In the genomic region with DNA sequence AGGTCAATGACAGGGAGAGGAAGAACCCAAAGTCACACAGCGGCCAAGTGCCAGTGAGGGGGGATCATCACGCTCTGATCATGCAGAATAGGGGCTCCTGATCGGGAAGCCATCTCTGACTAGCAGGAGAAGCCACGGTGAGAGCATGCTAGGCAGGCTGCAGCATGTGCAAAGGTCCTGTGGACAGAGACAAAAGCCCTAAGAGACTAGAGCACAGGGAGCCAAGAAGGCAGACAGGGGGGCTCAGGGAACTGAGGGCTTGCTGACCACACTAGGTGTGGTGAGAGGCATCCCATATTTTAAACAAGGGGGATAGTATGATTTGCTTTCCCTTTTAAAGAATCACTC, we compare ENCODE assay signal across 22 cellular contexts.
DNase-seq lines count a peak whose midpoint lies in the region; ATAC-seq, FAIRE-seq and TF ChIP-seq lines count a peak whose summit lies in the region.
"Had no signal": no experiment of that assay in that cellular context is flagged by ENCODE, and none has a peak within 500 bp of the region (broad histone marks: within the 10 kb centered on the region; RNA-seq: fewer than 3 reads in every experiment).

No MANE protein-coding gene starts in this region.

- H4K8ac ChIP-seq in IMR-90 (ENCODE audit: low read depth in 2 of 2, low read length in 2 of 2) = no peak overlapping the region; a peak in 1 of 4 replicates

- peaks cover 33% of the 10 kb centered on the region for H3K4me1 ChIP-seq in ACC112 (ENCODE audit: control insufficient read depth, insufficient read depth, low read length, unreplicated experiment)
- H3K4me1 ChIP-seq in IMR-90 (ENCODE audit: control insufficient read depth, insufficient read depth, low read length) = peaks cover 6% of the 10 kb centered on the region; the same call in 1 of the 2 replicates
- peaks cover 73% of the 10 kb centered on the region for H3K4me1 ChIP-seq in HepG2 (ENCODE audit: insufficient read depth, low read length)
- peaks cover 25% of the 10 kb centered on the region for H3K4me1 ChIP-seq in osteoblast (ENCODE audit: insufficient read depth, low read length)
- no peaks in the 10 kb centered on the region for H3K4me1 ChIP-seq in CD4-positive, alpha-beta memory T cell (ENCODE audit: insufficient read depth, low read length)

- intact Hi-C loops in IMR-90 (cut with micrococcal nuclease) = no loop called here
- intact Hi-C loops in HepG2 (cut with micrococcal nuclease; ENCODE audit: unreplicated experiment) = loop anchor here (1.0 kb wide), 1 partner anchor 19 kb away; no protein-coding TSS in a partner anchor
- intact Hi-C loops in CD4-positive, alpha-beta memory T cell (cut with micrococcal nuclease) = no loop called here

- no peak overlapping the region for H2AK9ac ChIP-seq in IMR-90 (replicated peaks; ENCODE audit: low read depth, low read length, poor library complexity)

- H3K56ac ChIP-seq in IMR-90 (ENCODE audit: extremely low read depth, insufficient read depth, low read length) = no peak overlapping the region

- H2BK5ac ChIP-seq in IMR-90 (ENCODE audit: low read depth, low read length, poor library complexity, severe bottlenecking) = no peak overlapping the region

- H3K4me2 ChIP-seq in IMR-90 (ENCODE audit: low read depth, low read length) (no peak overlapping the region), HepG2 (ENCODE audit: low read depth, low read length) (peak overlapping the region; percentile 72), osteoblast (ENCODE audit: insufficient read depth, low read length) (no peak overlapping the region)

- H3K4ac ChIP-seq in IMR-90 (ENCODE audit: low read depth, low read length) = no peak overlapping the region

- no peak overlapping the region for H4K5ac ChIP-seq in IMR-90 (ENCODE audit: low read depth, low read length)

- TF ChIP-seq POLR2A in IMR-90 (IDR thresholded peaks at IDR 0.05; ENCODE audit: low read depth, low read length) (no peak), HepG2 (IDR thresholded peaks at IDR 0.05; ENCODE audit: insufficient read depth in 1 of 2, low read depth in 2 of 2, low read length in 2 of 2) (no peak)

- no peak for TF ChIP-seq CTCF in IMR-90 (conservative IDR thresholded peaks at IDR 0.05; ENCODE audit: low read depth, low read length)
- no peak for TF ChIP-seq CTCF in HepG2 (CRISPR knock-in tag; IDR thresholded peaks at IDR 0.05)
- TF ChIP-seq CTCF in osteoblast (IDR thresholded peaks at IDR 0.05; ENCODE audit: extremely low read depth, low read depth, low read length) = no peak

- no peak overlapping the region for H2BK120ac ChIP-seq in IMR-90 (ENCODE audit: low read depth, low read length)

- WGBS in IMR-90 (ENCODE audit: extremely low coverage in 2 of 2, insufficient read length in 1 of 2), 2 experiments = 97% methylated on average over 4 of the region's 4 CpGs; no CpG with 5 or more reads in 1 of the 2 experiments
- WGBS in HepG2 (ENCODE audit: low lambda C conversion rate) = 28% methylated on average over 4 of the region's 4 CpGs

- H3K27ac ChIP-seq in ACC112 (ENCODE audit: low read depth, low read length) (peak overlapping the region; percentile 40; the same call in 1 of the 2 replicates), IMR-90 (ENCODE audit: insufficient read depth, low read length) (no peak overlapping the region), HepG2 (ENCODE audit: extremely low read length, insufficient read depth, low read length) (peak overlapping the region; percentile 94), osteoblast (ENCODE audit: low read depth, low read length) (peak overlapping the region; percentile 70)
- no peak overlapping the region for H3K27ac ChIP-seq in CD4-positive, alpha-beta memory T cell (ENCODE audit: low read depth, low read length)
- H3K27ac ChIP-seq: C4-2B, HL-60 had no signal

- BruUV-seq in IMR-90 (replicated peaks; lab: Mats Ljungman, UMichigan) (no TSS peak), HepG2 (replicated peaks; lab: Mats Ljungman, UMichigan) (no TSS peak)

- no peaks in the 10 kb centered on the region for H4K20me1 ChIP-seq in IMR-90 (ENCODE audit: insufficient read depth, low read length)
- H4K20me1 ChIP-seq in HepG2 (ENCODE audit: insufficient read depth, low read length) = no peaks in the 10 kb centered on the region
- H4K20me1 ChIP-seq in osteoblast (ENCODE audit: insufficient read depth, low read length) = no peaks in the 10 kb centered on the region

- no peak overlapping the region for H2BK20ac ChIP-seq in IMR-90 (ENCODE audit: low read depth, low read length)

- in situ Hi-C loops in IMR-90 (cut with MboI; ENCODE audit: low sequenced_read_pairs) (no loop called here), HepG2 (cut with HindIII; ENCODE audit: extremely low pct_ligation_motif_present, low pct_unique_long_range_greater_than_20kb) (no loop called here)

- H4K91ac ChIP-seq in IMR-90 (ENCODE audit: insufficient read depth, low read depth, low read length) = no peak overlapping the region; the same call in 1 of the 2 replicates

- H3K36me3 Mint-ChIP-seq in CD4-positive, alpha-beta memory T cell = peaks cover 44% of the 10 kb centered on the region in 2 donors

- CTCF ChIA-PET in IMR-90 (lab: Yijun Ruan, JAX) = no interaction called here
- CTCF ChIA-PET in HepG2 (lab: Yijun Ruan, JAX; ENCODE audit: low intra/inter-chr PET ratio, low total read pairs) = interaction anchor here (1.2 kb wide), 1 partner anchor 18 kb away, joined by 4 read pairs; no protein-coding TSS in a partner anchor
- CTCF ChIA-PET in CD4-positive, alpha-beta memory T cell (lab: Charles Lee; ENCODE audit: partially characterized antibody) = no interaction called here

- H3K9me3 ChIP-seq in IMR-90 (ENCODE audit: control insufficient read depth, insufficient read depth, low read length) (no peaks in the 10 kb centered on the region), HepG2 (ENCODE audit: low read length) (peaks cover under 1% of the 10 kb centered on the region; the same call in 1 of the 2 replicates), osteoblast (ENCODE audit: low read depth, low read length) (peaks cover 1% of the 10 kb centered on the region)
- no peaks in the 10 kb centered on the region for H3K9me3 ChIP-seq in CD4-positive, alpha-beta memory T cell (ENCODE audit: control insufficient read depth in 1 of 2, low read length in 2 of 2)

- H2AFZ ChIP-seq in ACC112 (ENCODE audit: low read length, unreplicated experiment) (no peak overlapping the region), IMR-90 (replicated peaks; ENCODE audit: low read length, poor library complexity) (peak overlapping the region; percentile 16), HepG2 (ENCODE audit: low read length) (no peak overlapping the region), osteoblast (ENCODE audit: low read length) (no peak overlapping the region)

- H3K79me2 ChIP-seq in ACC112 (ENCODE audit: control insufficient read depth, insufficient read depth, low read length, unreplicated experiment) (no peaks in the 10 kb centered on the region), HepG2 (ENCODE audit: insufficient read depth, low read length) (no peaks in the 10 kb centered on the region), osteoblast (ENCODE audit: insufficient read depth, low read length) (no peaks in the 10 kb centered on the region)

- H3K23ac ChIP-seq in IMR-90 (ENCODE audit: low read depth, low read length) = no peak overlapping the region

- peaks cover 7% of the 10 kb centered on the region; the same call in 1 of the 2 replicates for H3K36me3 ChIP-seq in ACC112 (ENCODE audit: insufficient read depth, low read length)
- H3K36me3 ChIP-seq in IMR-90 (ENCODE audit: control insufficient read depth, insufficient read depth, low read length) = peaks cover 8% of the 10 kb centered on the region; the same call in 1 of the 2 replicates
- H3K36me3 ChIP-seq in HepG2 (replicated peaks in 1 of 2; ENCODE audit: control insufficient read depth in 1 of 2, insufficient read depth in 2 of 2, low read length in 2 of 2) = peaks cover 1 to 8% of the 10 kb centered on the region in 2 experiments; a peak in 3 of 5 replicates
- H3K36me3 ChIP-seq in osteoblast (ENCODE audit: insufficient read depth, low read length) = peaks cover 20% of the 10 kb centered on the region
- H3K36me3 ChIP-seq in H7 (replicated peaks; ENCODE audit: control insufficient read depth, insufficient read depth, low read length) = peaks cover 8% of the 10 kb centered on the region
- peaks cover 17% of the 10 kb centered on the region for H3K36me3 ChIP-seq in CD4-positive, alpha-beta memory T cell (ENCODE audit: insufficient read depth, low read length)

- peaks cover 2% of the 10 kb centered on the region; the same call in 1 of the 2 replicates for H3K9me1 ChIP-seq in IMR-90 (ENCODE audit: insufficient read depth, low read length)

- H3K27ac Mint-ChIP-seq in CD4-positive, alpha-beta memory T cell = no peak overlapping the region
- H3K27ac Mint-ChIP-seq in stimulated activated naive CD8-positive, alpha-beta T cell treated with anti-CD3 and anti-CD28 coated beads, Interleukin-15, amount 100 ng/mL, for 72 hours = peak overlapping the region in 1 of 2 donors; percentile 35
- H3K27ac Mint-ChIP-seq: B cell had no signal

- H3K4me3 ChIP-seq in ACC112 (ENCODE audit: low read depth, low read length) (no peak overlapping the region), IMR-90 (ENCODE audit: insufficient read depth, low read depth, low read length) (no peak overlapping the region), HepG2 (replicated peaks in 1 of 3; ENCODE audit: insufficient read depth in 1 of 3, low read depth in 2 of 3, low read length in 3 of 3) (peak overlapping the region in 1 of 3 experiments; percentile 63; a peak in 1 of 6 replicates), osteoblast (ENCODE audit: insufficient read depth, low read length) (no peak overlapping the region), H7 (ENCODE audit: insufficient read depth, low read depth, low read length) (no peak overlapping the region)
- no peak overlapping the region for H3K4me3 ChIP-seq in CD4-positive, alpha-beta memory T cell (ENCODE audit: low read length in 2 of 2)
- H3K4me3 ChIP-seq: A549 had no signal

- H3K4me3 Mint-ChIP-seq in CD4-positive, alpha-beta memory T cell = no peak overlapping the region
- H3K4me3 Mint-ChIP-seq in stimulated activated naive CD8-positive, alpha-beta T cell treated with anti-CD3 and anti-CD28 coated beads, Interleukin-15, amount 100 ng/mL, for 72 hours = no peak overlapping the region
- H3K4me3 Mint-ChIP-seq: B cell had no signal

- H3K14ac ChIP-seq in IMR-90 (replicated peaks; ENCODE audit: low read depth, low read length) = no peak overlapping the region

- POLR2A ChIA-PET in IMR-90 (lab: Charles Lee; ENCODE audit: unreplicated experiment) = no interaction called here
- POLR2A ChIA-PET in HepG2 (lab: Yijun Ruan, JAX) = interaction anchor here (0.9 to 2.2 kb wide), 6 partner anchors 15 to 187 kb away, joined by 3 to 20 read pairs (median 3); no protein-coding TSS in a partner anchor
- POLR2A ChIA-PET in CD4-positive, alpha-beta memory T cell (lab: Charles Lee; ENCODE audit: partially characterized antibody) = no interaction called here

- TF ChIP-seq EP300 in HepG2 (IDR thresholded peaks at IDR 0.05; ENCODE audit: low read depth in 2 of 2, low read length in 2 of 2) (no peak), HepG2 (CRISPR knock-in tag; IDR thresholded peaks at IDR 0.05; ENCODE audit: borderline replicate concordance) (no peak)

- ATAC-seq in IMR-90 (ENCODE audit: low read depth) = no peak
- no peak for ATAC-seq in HepG2
- no peak for ATAC-seq in stimulated activated naive CD8-positive, alpha-beta T cell treated with anti-CD3 and anti-CD28 coated beads, Interleukin-15, amount 100 ng/mL, for 72 hours
- no peak for ATAC-seq in GM18909 (IDR thresholded peaks at IDR 0.05; ENCODE audit: poor library complexity, unreplicated experiment)
- ATAC-seq: Panc1 had no signal

- H3K18ac ChIP-seq in IMR-90 (ENCODE audit: low read depth, low read length) = no peak overlapping the region

- no peaks in the 10 kb centered on the region for H3K27me3 Mint-ChIP-seq in CD4-positive, alpha-beta memory T cell
- H3K27me3 Mint-ChIP-seq in stimulated activated naive CD8-positive, alpha-beta T cell treated with anti-CD3 and anti-CD28 coated beads, Interleukin-15, amount 100 ng/mL, for 72 hours = no peaks in the 10 kb centered on the region
- H3K27me3 Mint-ChIP-seq: B cell had no signal

- H3K9ac ChIP-seq in IMR-90 (ENCODE audit: low read depth, low read length) (no peak overlapping the region), HepG2 (ENCODE audit: insufficient read depth, low read depth, low read length) (peak overlapping the region; percentile 71)

- peak overlapping the region; percentile 25; the same call in 1 of the 2 replicates for H2AK5ac ChIP-seq in IMR-90 (ENCODE audit: low read depth, low read length)

- no peaks in the 10 kb centered on the region for H3K4me1 Mint-ChIP-seq in CD4-positive, alpha-beta memory T cell
- H3K4me1 Mint-ChIP-seq in stimulated activated naive CD8-positive, alpha-beta T cell treated with anti-CD3 and anti-CD28 coated beads, Interleukin-15, amount 100 ng/mL, for 72 hours = no peaks in the 10 kb centered on the region
- H3K4me1 Mint-ChIP-seq: B cell had no signal

- H3K79me1 ChIP-seq in IMR-90 (ENCODE audit: low read depth in 1 of 2, low read length in 2 of 2) = no peaks in the 10 kb centered on the region

- TF ChIP-seq RAD21 in IMR-90 (IDR thresholded peaks at IDR 0.05; ENCODE audit: low read length) = no peak
- TF ChIP-seq RAD21 in HepG2 (CRISPR knock-in tag; IDR thresholded peaks at IDR 0.05) = no peak

- no peak for FAIRE-seq in HepG2 (lab: Jason Lieb, UNC)
- FAIRE-seq: A549, D721Med had no signal

- H3K9me3 Mint-ChIP-seq in CD4-positive, alpha-beta memory T cell = peaks cover 0 to 12% (median 2%) of the 10 kb centered on the region in 8 donors
- H3K9me3 Mint-ChIP-seq in stimulated activated naive CD8-positive, alpha-beta T cell treated with anti-CD3 and anti-CD28 coated beads, Interleukin-15, amount 100 ng/mL, for 72 hours = no peaks in the 10 kb centered on the region

- dilution Hi-C loops in IMR-90 (cut with HindIII; ENCODE audit: low sequenced_read_pairs, unreplicated experiment) = no loop called here

- DNase-seq in IMR-90 (no peak), HepG2 (ENCODE audit: low spot score) (no peak), osteoblast (ENCODE audit: insufficient read length, low spot score, missing footprints) (no peak), H7 (no peak)
- no peak for DNase-seq in CD4-positive, alpha-beta memory T cell
- no peak for DNase-seq in stimulated activated naive CD8-positive, alpha-beta T cell treated with anti-CD3 and anti-CD28 coated beads, Interleukin-15, amount 100 ng/mL, for 72 hours
- DNase-seq: GOT3, HCEC 1CT, Kasumi-1, NCI-H1436, NCI-H187, NCI-H2171, NCI-H226, NCI-H510A had no signal

- no peak overlapping the region for H2BK15ac ChIP-seq in IMR-90 (ENCODE audit: low read depth, low read length)

- H3K27me3 ChIP-seq in ACC112 (ENCODE audit: insufficient read depth, low read length) (no peaks in the 10 kb centered on the region), IMR-90 (ENCODE audit: control insufficient read depth, insufficient read depth, low read length) (no peaks in the 10 kb centered on the region), HepG2 (ENCODE audit: control insufficient read depth in 1 of 2, insufficient read depth in 2 of 2, low read length in 2 of 2) (no peaks in the 10 kb centered on the region), osteoblast (ENCODE audit: insufficient read depth, low read length) (no peaks in the 10 kb centered on the region), H7 (ENCODE audit: control insufficient read depth, insufficient read depth, low read length) (no peaks in the 10 kb centered on the region)
- H3K27me3 ChIP-seq in CD4-positive, alpha-beta memory T cell (ENCODE audit: insufficient read depth, low read length) = no peaks in the 10 kb centered on the region

Comparison
In these comparisons a context has a peak if more than half of its experiments do, and no peak if none do; other contexts are left out.
1. H3K27ac ChIP-seq: peak in ACC112 (single experiment), HepG2 (single experiment) and osteoblast (single experiment); none in IMR-90 (single experiment) and CD4-positive, alpha-beta memory T cell (single experiment).